ENCODE assay signal across 8 cellular contexts in the genomic region with DNA sequence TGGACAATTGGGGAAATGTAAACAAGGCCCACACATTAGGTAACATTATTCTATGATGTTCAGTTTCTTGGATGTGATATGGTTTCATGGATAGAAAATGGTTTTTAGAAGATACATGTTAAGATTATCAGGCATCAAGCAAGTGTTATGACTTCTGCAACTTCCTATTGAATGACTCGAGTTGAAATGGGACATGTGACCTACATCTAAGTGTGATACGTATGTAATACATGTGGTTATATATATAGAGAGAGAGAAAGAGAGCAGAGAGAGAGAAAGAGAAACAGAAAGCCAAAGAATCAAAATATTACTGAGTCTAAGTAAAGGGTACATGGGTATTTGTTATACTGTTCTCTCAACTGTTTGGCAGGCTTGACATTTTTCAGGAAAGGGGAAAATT. TPM values are rescaled to one million over a fixed set of nuclear protein-coding genes. Genes with fewer than 3 reads are reported as not detected.
A peak's percentile ranks its signal among the peaks of the same experiment; 100 is the strongest.
DNase-seq lines count a peak whose midpoint lies in the region; ATAC-seq, FAIRE-seq and TF ChIP-seq lines count a peak whose summit lies in the region.

No MANE protein-coding gene starts in this region.

- ATAC-seq in GM21723 (IDR thresholded peaks at IDR 0.05; ENCODE audit: unreplicated experiment): peak; percentile 21
- ATAC-seq in GM19035 (IDR thresholded peaks at IDR 0.05; ENCODE audit: unreplicated experiment): no peak

- H3K4me1 Mint-ChIP-seq in CD4-positive, alpha-beta memory T cell: peaks cover 45 to 66% (median 52%) of the 10 kb centered on the region in 4 donors
- H3K4me1 Mint-ChIP-seq in T-helper 2 cell treated with Interferon-gamma antibody and Interleukin-4, amounts not matched to agents 5 μg/mL and 100 μg/mL, for 36 hours (ENCODE audit: low read depth): peaks cover 27% of the 10 kb centered on the region

- no peaks in the 10 kb centered on the region for H3K36me3 ChIP-seq in CD4-positive, alpha-beta memory T cell (ENCODE audit: insufficient read depth, low read length)
- H3K36me3 ChIP-seq in kidney (ENCODE audit: control insufficient read depth in 1 of 2, insufficient read depth in 2 of 2, low read length in 2 of 2): no peaks in the 10 kb centered on the region
- H3K36me3 ChIP-seq in H7 (replicated peaks; ENCODE audit: control insufficient read depth, insufficient read depth, low read length): no peaks in the 10 kb centered on the region; the same call in 1 of the 2 replicates

- H3K9ac ChIP-seq in kidney (ENCODE audit: low read length in 2 of 2): no peak overlapping the region

- H3K27me3 Mint-ChIP-seq in CD4-positive, alpha-beta memory T cell: no peaks in the 10 kb centered on the region
- H3K27me3 Mint-ChIP-seq in T-helper 2 cell treated with Interferon-gamma antibody and Interleukin-4, amounts not matched to agents 5 μg/mL and 100 μg/mL, for 36 hours (ENCODE audit: low read depth): peaks cover 2% of the 10 kb centered on the region

- H3K9me3 Mint-ChIP-seq in CD4-positive, alpha-beta memory T cell: no peaks in the 10 kb centered on the region
- H3K9me3 Mint-ChIP-seq in T-helper 2 cell treated with Interferon-gamma antibody and Interleukin-4, amounts not matched to agents 5 μg/mL and 100 μg/mL, for 36 hours: no peaks in the 10 kb centered on the region

- H3K27me3 ChIP-seq in CD4-positive, alpha-beta memory T cell (ENCODE audit: insufficient read depth, low read length): no peaks in the 10 kb centered on the region
- no peaks in the 10 kb centered on the region for H3K27me3 ChIP-seq in H7 (ENCODE audit: control insufficient read depth, insufficient read depth, low read length)

- peaks cover 47% of the 10 kb centered on the region for H3K4me1 ChIP-seq in CD4-positive, alpha-beta memory T cell (ENCODE audit: insufficient read depth, low read length)
- peaks cover 0 to 7% of the 10 kb centered on the region in 2 donors for H3K4me1 ChIP-seq in kidney (ENCODE audit: control insufficient read depth in 1 of 2, insufficient read depth in 1 of 2, low read depth in 1 of 2, low read length in 2 of 2)

- peak in 4 of 5 donors; percentile 23 to 57 (median 52) for DNase-seq in CD4-positive, alpha-beta memory T cell
- DNase-seq in T-helper 2 cell treated with Interferon-gamma antibody and Interleukin-4, amounts not matched to agents 5 μg/mL and 100 μg/mL, for 36 hours (ENCODE audit: low spot score): no peak
- no peak for DNase-seq in kidney
- no peak for DNase-seq in H7
- no peak for DNase-seq in AG20443 (ENCODE audit: low spot score)
- DNase-seq in GM19240 (ENCODE audit: insufficient read length, low spot score): no peak

- H3K4me3 Mint-ChIP-seq in CD4-positive, alpha-beta memory T cell: peak overlapping the region; percentile 90 to 98 (median 94)
- peak overlapping the region; percentile 89 for H3K4me3 Mint-ChIP-seq in T-helper 2 cell treated with Interferon-gamma antibody and Interleukin-4, amounts not matched to agents 5 μg/mL and 100 μg/mL, for 36 hours

- peak overlapping the region; percentile 90 for H3K27ac ChIP-seq in CD4-positive, alpha-beta memory T cell (ENCODE audit: low read depth, low read length)
- H3K27ac ChIP-seq in kidney (ENCODE audit: low read depth in 2 of 2, low read length in 2 of 2): no peak overlapping the region

- POLR2A ChIA-PET in CD4-positive, alpha-beta memory T cell (lab: Charles Lee; ENCODE audit: partially characterized antibody): interaction anchor here (4.1 kb wide), 1 partner anchor 29 kb away, joined by 56 read pairs; a partner anchor contains a TSS

- TF ChIP-seq CTCF in kidney (IDR thresholded peaks at IDR 0.05; ENCODE audit: borderline replicate concordance, extremely low read depth, insufficient read depth): no peak

- CTCF ChIA-PET in CD4-positive, alpha-beta memory T cell (lab: Charles Lee; ENCODE audit: partially characterized antibody): no interaction called here

- intact Hi-C loops in CD4-positive, alpha-beta memory T cell (cut with micrococcal nuclease): loop anchor here (5.0 kb wide), 2 partner anchors 41 to 1729 kb away; a partner anchor contains a TSS
- intact Hi-C loops in kidney (cut with DNase I): no loop called here

- H3K27ac Mint-ChIP-seq in CD4-positive, alpha-beta memory T cell: peak overlapping the region; percentile 88 to 98 (median 96)
- H3K27ac Mint-ChIP-seq in T-helper 2 cell treated with Interferon-gamma antibody and Interleukin-4, amounts not matched to agents 5 μg/mL and 100 μg/mL, for 36 hours: peak overlapping the region; percentile 93

- H3K4me3 ChIP-seq in CD4-positive, alpha-beta memory T cell (ENCODE audit: low read length in 2 of 2): peak overlapping the region in 1 of 2 donors; percentile 91
- peak overlapping the region; percentile 23 to 75 for H3K4me3 ChIP-seq in kidney (ENCODE audit: low read length in 2 of 2)
- H3K4me3 ChIP-seq in H7 (ENCODE audit: insufficient read depth, low read depth, low read length): no peak overlapping the region

- peaks cover 9 to 18% of the 10 kb centered on the region in 2 donors for H3K36me3 Mint-ChIP-seq in CD4-positive, alpha-beta memory T cell
- peaks cover 21% of the 10 kb centered on the region for H3K36me3 Mint-ChIP-seq in T-helper 2 cell treated with Interferon-gamma antibody and Interleukin-4, amounts not matched to agents 5 μg/mL and 100 μg/mL, for 36 hours (ENCODE audit: low read depth)

- H3K9me3 ChIP-seq in CD4-positive, alpha-beta memory T cell (ENCODE audit: control insufficient read depth in 1 of 2, low read length in 2 of 2): no peaks in the 10 kb centered on the region
- H3K9me3 ChIP-seq in kidney (ENCODE audit: control insufficient read depth in 1 of 2, low read length in 2 of 2): no peaks in the 10 kb centered on the region

- FAIRE-seq in kidney (lab: Jason Lieb, UNC): no peak

RNA-seq across cellular contexts. Expression of a gene that starts 1.7 kb away (rescaled TPM):
- total RNA-seq in CD4-positive, alpha-beta memory T cell: 10 to 100 TPM; 50.7 to 54.3 TPM
- polyA plus RNA-seq in CD4-positive, alpha-beta memory T cell: 10 to 100 TPM; 40.6 to 44.1 TPM
- 22.8 TPM for total RNA-seq in kidney
- 10.2 TPM for polyA plus RNA-seq in kidney (ENCODE audit: insufficient read depth, low read depth, low replicate concordance)
- total RNA-seq in H7 (2014; rRNA removed; shearing (Covaris generic)): 43.7 and 55.9 TPM in 2 replicates

RNA-seq across cellular contexts. Expression of a gene that starts 29.5 kb away (rescaled TPM):
- total RNA-seq in CD4-positive, alpha-beta memory T cell: 10 to 100 TPM; 41.8 to 42.4 TPM
- polyA plus RNA-seq in CD4-positive, alpha-beta memory T cell: 10 to 100 TPM; 37.1 to 42.0 TPM
- 53.5 TPM for total RNA-seq in kidney
- polyA plus RNA-seq in kidney (ENCODE audit: insufficient read depth, low read depth, low replicate concordance): 148 TPM
- 36.0 and 55.2 TPM in 2 replicates for total RNA-seq in H7 (2014; rRNA removed; shearing (Covaris generic))

RNA-seq across cellular contexts. Expression of a gene that starts 32.4 kb away (rescaled TPM):
- under 1 TPM in 1 of 2 experiments, not detected in 1; 0.06 TPM for total RNA-seq in CD4-positive, alpha-beta memory T cell
- polyA plus RNA-seq in CD4-positive, alpha-beta memory T cell: not detected
- 0.79 TPM for total RNA-seq in kidney
- polyA plus RNA-seq in kidney (ENCODE audit: insufficient read depth, low read depth, low replicate concordance): 0.04 TPM
- 9.7 and 11.5 TPM in 2 replicates for total RNA-seq in H7 (2014; rRNA removed; shearing (Covaris generic))

Comparison
In these comparisons a context has a peak if more than half of its experiments do, and no peak if none do; other contexts are left out.
1. DNase-seq: peak in CD4-positive, alpha-beta memory T cell (4 of 5); none in T-helper 2 cell treated with Interferon-gamma antibody and Interleukin-4, amounts not matched to agents 5 μg/mL and 100 μg/mL, for 36 hours (single experiment), kidney (single experiment), H7 (single experiment), AG20443 (single experiment) and GM19240 (single experiment).